8 cellular contexts compared by ENCODE assay signal in the genomic region with DNA sequence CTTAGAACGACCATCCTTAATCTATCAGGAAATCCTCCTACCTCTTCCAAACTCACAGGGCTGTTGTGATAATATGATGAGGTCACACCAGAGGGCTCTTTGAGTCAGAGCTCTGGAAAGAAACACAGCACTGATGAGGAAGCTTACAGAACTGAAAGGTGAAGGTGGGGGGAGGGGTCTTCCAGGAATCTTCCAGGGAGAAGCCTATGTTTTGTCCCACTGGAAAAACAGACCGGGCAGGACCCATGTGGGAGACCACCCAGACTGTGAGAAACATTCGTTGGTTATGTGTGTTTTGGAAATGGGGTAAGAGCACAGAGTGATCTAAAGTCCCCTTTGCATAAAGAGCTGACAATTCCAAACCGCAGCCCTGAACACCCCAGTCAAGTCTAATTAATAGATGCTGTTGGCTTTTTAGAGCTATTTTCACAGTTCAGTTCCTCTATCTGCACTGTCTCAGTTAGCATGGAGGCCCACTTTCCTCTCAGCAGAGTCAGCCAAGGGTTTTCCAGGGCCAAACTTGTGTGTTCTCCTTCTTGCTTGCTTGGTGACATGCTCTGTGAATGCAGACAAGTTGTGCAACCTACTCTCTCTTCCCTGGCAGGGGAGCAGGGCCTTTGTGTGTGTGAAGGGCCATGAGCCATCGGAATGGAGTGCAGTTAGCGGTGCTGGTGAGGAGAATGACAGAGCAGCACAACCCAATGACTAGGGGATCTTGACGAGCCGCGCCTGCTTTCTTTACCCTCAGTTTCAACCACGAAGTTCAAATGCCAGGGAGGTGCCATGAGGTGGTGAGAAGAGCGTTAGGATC. TPM values are rescaled to one million over a fixed set of nuclear protein-coding genes. Genes with fewer than 3 reads are reported as not detected.
DNase-seq lines count a peak whose midpoint lies in the region; ATAC-seq and TF ChIP-seq lines count a peak whose summit lies in the region.

No MANE protein-coding gene starts in this region.

- H3K4me1 ChIP-seq in sigmoid colon: peaks cover 0 to 56% (median 52%) of the 10 kb centered on the region in 4 donors

- intact Hi-C loops in sigmoid colon (cut with DNase I): loop anchor here (2.0 kb wide), 1 partner anchor 52 kb away; no protein-coding TSS in a partner anchor

- H3K27ac ChIP-seq in SK-N-MC (peak overlapping the region; percentile 90), sigmoid colon (peak overlapping the region; percentile 39 to 84 (median 82))

- WGBS in sigmoid colon, 2 donors: 60 to 72% methylated on average over 11 of the region's 11 CpGs

- H3K9me3 ChIP-seq in SK-N-MC (ENCODE audit: low read depth, low read length): no peaks in the 10 kb centered on the region
- H3K9me3 ChIP-seq in sigmoid colon: no peaks in the 10 kb centered on the region

- peak in 2 of 4 donors; percentile 10 to 66 for TF ChIP-seq EP300 in sigmoid colon (IDR thresholded peaks at IDR 0.05)

- peaks cover 25% of the 10 kb centered on the region for H3K4me1 Mint-ChIP-seq in activated T-cell treated with anti-CD3 and anti-CD28 coated beads, Interleukin-2, amount 50 U/mL, for 72 hours (ENCODE audit: low read depth)

- DNase-seq in SK-N-MC (ENCODE audit: low read depth, low spot score): no peak
- DNase-seq in fibroblast of villous mesenchyme (ENCODE audit: low read depth): peak; percentile 95
- peak; percentile 96 for DNase-seq in sigmoid colon
- DNase-seq in SHP77 treated with DMSO at 0.1 percent for 48 hours (lab: John Stamatoyannopoulos, UW): no peak
- no peak for DNase-seq in putamen (ENCODE audit: low spot score)
- DNase-seq in activated T-cell treated with anti-CD3 and anti-CD28 coated beads, Interleukin-2, amount 50 U/mL, for 72 hours: no peak

- TF ChIP-seq CTCF in fibroblast of villous mesenchyme (IDR thresholded peaks at IDR 0.05; ENCODE audit: insufficient read depth, low read depth, low read length): no peak
- no peak for TF ChIP-seq CTCF in sigmoid colon (IDR thresholded peaks at IDR 0.05)

- H3K27ac Mint-ChIP-seq in activated T-cell treated with anti-CD3 and anti-CD28 coated beads, Interleukin-2, amount 50 U/mL, for 72 hours: no peak overlapping the region

- H3K36me3 ChIP-seq in SK-N-MC (ENCODE audit: insufficient read depth, low read length) (no peaks in the 10 kb centered on the region), sigmoid colon (no peaks in the 10 kb centered on the region)

- no peak overlapping the region for H3K4me3 Mint-ChIP-seq in activated T-cell treated with anti-CD3 and anti-CD28 coated beads, Interleukin-2, amount 50 U/mL, for 72 hours

- peak; percentile 56 for ATAC-seq in GM18502 (IDR thresholded peaks at IDR 0.05; ENCODE audit: poor library complexity, unreplicated experiment)
- ATAC-seq in HG02642 (IDR thresholded peaks at IDR 0.05; ENCODE audit: poor library complexity, unreplicated experiment): no peak
- no peak for ATAC-seq in activated T-cell treated with anti-CD3 and anti-CD28 coated beads, Interleukin-2, amount 50 U/mL, for 72 hours (replicated peaks in 1 of 2)

- H3K27me3 ChIP-seq in sigmoid colon: no peaks in the 10 kb centered on the region

- peak overlapping the region; percentile 34 for H3K9ac ChIP-seq in SK-N-MC (ENCODE audit: insufficient read length)

- H3K36me3 Mint-ChIP-seq in activated T-cell treated with anti-CD3 and anti-CD28 coated beads, Interleukin-2, amount 50 U/mL, for 72 hours (ENCODE audit: insufficient read depth in 2 of 2): no peaks in the 10 kb centered on the region

- peaks cover 48% of the 10 kb centered on the region for H3K27me3 Mint-ChIP-seq in activated T-cell treated with anti-CD3 and anti-CD28 coated beads, Interleukin-2, amount 50 U/mL, for 72 hours (ENCODE audit: low read depth)

- H3K9me3 Mint-ChIP-seq in activated T-cell treated with anti-CD3 and anti-CD28 coated beads, Interleukin-2, amount 50 U/mL, for 72 hours: no peaks in the 10 kb centered on the region

- no peak for TF ChIP-seq POLR2A in sigmoid colon (IDR thresholded peaks at IDR 0.05)

- H3K4me3 ChIP-seq in SK-N-MC (0 out of 2 replicates have a peak overlapping the region, but pooled peaks have one; percentile 6), fibroblast of villous mesenchyme (ENCODE audit: low read depth, low read length) (no peak overlapping the region), sigmoid colon (no peak overlapping the region)

RNA-seq across cellular contexts. Expression of gene PHLDA3, which starts 12.3 kb away (rescaled TPM):
- total RNA-seq in fibroblast of villous mesenchyme (65.1 and 70.0 TPM in 2 replicates), sigmoid colon (100 to 1,000 TPM in 2 of 4 donors, 10 to 100 TPM in 2; 93.4 to 135 (median 108) TPM)
- 10 to 100 TPM in 1 of 3 donors, 1 to 10 TPM in 2; 3.2 to 20.8 (median 9.6) TPM for polyA plus RNA-seq in sigmoid colon
- 10 to 100 TPM; 10.7 to 25.6 TPM for total RNA-seq in activated T-cell treated with anti-CD3 and anti-CD28 coated beads, Interleukin-2, amount 50 U/mL, for 72 hours

RNA-seq across cellular contexts. Expression of gene TNNI1, which starts 35.2 kb away (rescaled TPM):
- total RNA-seq in fibroblast of villous mesenchyme: under 0.01 TPM in 1 of 2 replicates, not detected in the other
- not detected for total RNA-seq in sigmoid colon
- 1 to 10 TPM in 1 of 3 donors, under 1 TPM in 2; 0.04 to 7.8 (median 0.46) TPM for polyA plus RNA-seq in sigmoid colon
- total RNA-seq in activated T-cell treated with anti-CD3 and anti-CD28 coated beads, Interleukin-2, amount 50 U/mL, for 72 hours: not detected

RNA-seq across cellular contexts. Expression of gene CSRP1, which starts 50.2 kb away (rescaled TPM):
- 931 and 941 TPM in 2 replicates for total RNA-seq in fibroblast of villous mesenchyme
- total RNA-seq in sigmoid colon: 1,000 to 10,000 TPM; 4,737 to 8,467 (median 6,048) TPM
- 100 to 1,000 TPM; 189 to 296 (median 264) TPM for polyA plus RNA-seq in sigmoid colon
- total RNA-seq in activated T-cell treated with anti-CD3 and anti-CD28 coated beads, Interleukin-2, amount 50 U/mL, for 72 hours: 10 to 100 TPM; 44.7 to 52.6 TPM

RNA-seq across cellular contexts. Expression of gene LAD1, which starts 57.6 kb away (rescaled TPM):
- not detected in 2 replicates for total RNA-seq in fibroblast of villous mesenchyme
- total RNA-seq in sigmoid colon: not detected
- 100 to 1,000 TPM in 2 of 3 donors, 10 to 100 TPM in 1; 63.7 to 151 (median 102) TPM for polyA plus RNA-seq in sigmoid colon
- total RNA-seq in activated T-cell treated with anti-CD3 and anti-CD28 coated beads, Interleukin-2, amount 50 U/mL, for 72 hours: not detected

Comparison
In these comparisons a context has a peak if more than half of its experiments do, and no peak if none do; other contexts are left out.
1. DNase-seq: peak in fibroblast of villous mesenchyme (single experiment) and sigmoid colon (single experiment); none in SK-N-MC (single experiment), SHP77 treated with DMSO at 0.1 percent for 48 hours (single experiment), putamen (single experiment) and activated T-cell treated with anti-CD3 and anti-CD28 coated beads, Interleukin-2, amount 50 U/mL, for 72 hours (0 of 2).
2. RNA of gene CSRP1, which starts 50.2 kb away (total RNA-seq): 4,737 to 8,467 TPM in sigmoid colon and 931 to 941 TPM in fibroblast of villous mesenchyme; 44.7 to 52.6 TPM in activated T-cell treated with anti-CD3 and anti-CD28 coated beads, Interleukin-2, amount 50 U/mL, for 72 hours; every median in the first group is over 10 times any median in the second.